9 cellular contexts compared by ENCODE assay signal in genomic region chr1:9687876-9688582, GRCh38. TPM values are rescaled to one million over a fixed set of nuclear protein-coding genes. Genes with fewer than 3 reads are reported as not detected.
DNase-seq lines count a peak whose midpoint lies in the region; ATAC-seq, FAIRE-seq and TF ChIP-seq lines count a peak whose summit lies in the region.
"Had no signal": no experiment of that assay in that cellular context is flagged by ENCODE, and none has a peak within 500 bp of the region (broad histone marks: within the 10 kb centered on the region; RNA-seq: fewer than 3 reads in every experiment).

No MANE protein-coding gene starts in this region.

- H3K4me2 ChIP-seq in MM.1S (ENCODE audit: low read depth, low read length) = peak overlapping the region; percentile 92
- H3K4me2 ChIP-seq in K562 (ENCODE audit: insufficient read depth, low read length) = peak overlapping the region; percentile 90

- TF ChIP-seq EP300 in K562 (IDR thresholded peaks at IDR 0.05; ENCODE audit: low read length) = no peak

- H3K79me2 ChIP-seq in MM.1S (ENCODE audit: low read length) (no peaks in the 10 kb centered on the region), K562 (ENCODE audit: control insufficient read depth, insufficient read depth, low read length) (peaks cover 12% of the 10 kb centered on the region; the same call in 2 of the 3 replicates)

- no peak for FAIRE-seq in K562 (lab: Jason Lieb, UNC)
- FAIRE-seq: A204.1 had no signal

- H3K9me2 ChIP-seq in MM.1S (replicated peaks; ENCODE audit: insufficient read depth, low read length) = no peaks in the 10 kb centered on the region

- H3K9me3 ChIP-seq in MM.1S (replicated peaks; ENCODE audit: insufficient read depth, low read length) = no peaks in the 10 kb centered on the region
- H3K9me3 ChIP-seq in K562 (replicated peaks; ENCODE audit: control insufficient read depth, insufficient read depth, low read depth, low read length) = no peaks in the 10 kb centered on the region
- no peaks in the 10 kb centered on the region for H3K9me3 ChIP-seq in thymus (ENCODE audit: control insufficient read depth)

- intact Hi-C loops in K562 (cut with micrococcal nuclease) = loop anchor here (5.0 kb wide), 1 partner anchor 61 kb away; no protein-coding TSS in a partner anchor

- TF ChIP-seq RAD21 in K562 (CRISPR knock-in tag; conservative IDR thresholded peaks at IDR 0.05 in 1 of 2, IDR thresholded peaks at IDR 0.05 in 1 of 2) = no peak

- H3K4me1 ChIP-seq in MM.1S (ENCODE audit: low read length) (peaks cover 3% of the 10 kb centered on the region; the same call in 1 of the 2 replicates), K562 (replicated peaks in 1 of 2; ENCODE audit: control insufficient read depth in 2 of 2, insufficient read depth in 2 of 2, low read length in 2 of 2) (peaks cover 31 to 39% of the 10 kb centered on the region in 2 experiments), thymus (ENCODE audit: control insufficient read depth, insufficient read depth, low read length) (peaks cover 31% of the 10 kb centered on the region)

- no TSS peak for BruUV-seq in K562 (replicated peaks; lab: Mats Ljungman, UMichigan)

- H3K36me3 ChIP-seq in MM.1S (replicated peaks; ENCODE audit: insufficient read depth, low read length) (no peaks in the 10 kb centered on the region), K562 (ENCODE audit: control insufficient read depth, insufficient read depth, low read length) (peaks cover 6% of the 10 kb centered on the region; the same call in 2 of the 3 replicates), thymus (ENCODE audit: control insufficient read depth, insufficient read depth) (peaks cover 2% of the 10 kb centered on the region)

- DNase-seq in DMS153 treated with DMSO at 0.1 percent for 48 hours (lab: John Stamatoyannopoulos, UW; ENCODE audit: unreplicated experiment) (peak; percentile 51), DMS153 (lab: John Stamatoyannopoulos, UW) (no peak), MM.1S (peak; percentile 8), K562 (ENCODE audit: extremely low read depth in 1 of 4, low spot score in 3 of 4) (peak; percentile 33 to 53 (median 40)), kidney tubule cell (ENCODE audit: low spot score) (peak; percentile 58), NCI-H2029 treated with DMSO at 0.1 percent for 48 hours (lab: John Stamatoyannopoulos, UW) (no peak), NCI-H2029 (lab: John Stamatoyannopoulos, UW) (no peak)

- peaks cover 9% of the 10 kb centered on the region for H3F3A ChIP-seq in MM.1S (ENCODE audit: insufficient read depth, low read length)

- H3K27me3 ChIP-seq in MM.1S (replicated peaks; ENCODE audit: insufficient read depth, low read length) (peaks cover 82% of the 10 kb centered on the region), K562 (ENCODE audit: control insufficient read depth in 2 of 2, insufficient read depth in 2 of 2, low read length in 2 of 2) (no peaks in the 10 kb centered on the region), thymus (ENCODE audit: control insufficient read depth, insufficient read depth) (no peaks in the 10 kb centered on the region)

- no peak overlapping the region for H3K9ac ChIP-seq in MM.1S (ENCODE audit: low read length)
- H3K9ac ChIP-seq in K562 (ENCODE audit: insufficient read depth in 1 of 2, low read depth in 2 of 2, low read length in 2 of 2) = peak overlapping the region; percentile 78 to 94

- WGBS in K562 (ENCODE audit: insufficient coverage, low coverage, missing lambda C conversion rate) = 22% methylated on average over 33 of the region's 34 CpGs
- whole genome bisulfite sequencing in thymus = 52% methylated on average over 34 of the region's 34 CpGs

- peak overlapping the region; percentile 72 for H2AFZ ChIP-seq in MM.1S (ENCODE audit: low read length)
- H2AFZ ChIP-seq in K562 (ENCODE audit: low read depth, low read length) = peak overlapping the region; percentile 98

- no peak for TF ChIP-seq CTCF in MM.1S (IDR thresholded peaks at IDR 0.05; ENCODE audit: low read length)
- TF ChIP-seq CTCF in K562 (IDR thresholded peaks at IDR 0.05 in 2 of 3, conservative IDR thresholded peaks at IDR 0.05 in 1 of 3; ENCODE audit: insufficient read depth in 2 of 3, low read depth in 1 of 3, low read length in 3 of 3) = no peak

- H3K4me3 ChIP-seq in MM.1S (ENCODE audit: low read length) (peak overlapping the region; percentile 67), K562 (peak overlapping the region; percentile 73), thymus (ENCODE audit: low read length) (peak overlapping the region; percentile 63)

- no peaks in the 10 kb centered on the region for H3K9me1 ChIP-seq in K562 (ENCODE audit: control insufficient read depth, insufficient read depth, low read length)

- POLR2A ChIA-PET in K562 (lab: Yijun Ruan, JAX) = interaction anchor here (0.5 to 1.7 kb wide), 6 partner anchors 11 to 98 kb away, joined by 3 to 8 read pairs (median 4); no protein-coding TSS in a partner anchor

- in situ Hi-C loops in K562 (cut with MboI) = no loop called here

- TF ChIP-seq POLR2A in K562 (conservative IDR thresholded peaks at IDR 0.05) = no peak

- CTCF ChIA-PET in K562 (lab: Yijun Ruan, JAX; ENCODE audit: low intra/inter-chr PET ratio) = interaction anchor here (0.6 to 1.7 kb wide), 2 partner anchors 14 to 61 kb away, joined by 3 to 10 read pairs; no protein-coding TSS in a partner anchor

- H4K20me1 ChIP-seq in MM.1S (ENCODE audit: insufficient read depth, low read length) (no peaks in the 10 kb centered on the region), K562 (replicated peaks; ENCODE audit: control insufficient read depth, insufficient read depth, low read length) (no peaks in the 10 kb centered on the region)

- H3K27ac ChIP-seq in MM.1S (ENCODE audit: low read length) (no peak overlapping the region), K562 (ENCODE audit: extremely low read depth, low read depth, low read length) (peak overlapping the region; percentile 70; the same call in 2 of the 3 replicates), thymus (ENCODE audit: low read depth) (no peak overlapping the region)

- peak; percentile 38 for ATAC-seq in K562

TF ChIP-seq in K562, 482 proteins besides CTCF, POLR2A, EP300 and RAD21 (continues in another document):
- TF ChIP-seq FOXA3 (CRISPR knock-in tag; conservative IDR thresholded peaks at IDR 0.05 in 1 of 2, IDR thresholded peaks at IDR 0.05 in 1 of 2) (0 out of 4 replicates have a peak, but pooled peaks of 1 of the 2 experiments have one; percentile 49), MITF (IDR thresholded peaks at IDR 0.05) (no peak), RNF2 (IDR thresholded peaks at IDR 0.05) (no peak), NFYB (IDR thresholded peaks at IDR 0.05; ENCODE audit: extremely low read depth, insufficient read length) (no peak)

RNA-seq across cellular contexts. Expression of gene PIK3CD, which starts 36.5 kb away (rescaled TPM):
- total RNA-seq in K562 (2011; cell fraction: chromatin; rRNA removed; ENCODE audit: low replicate concordance) = 17.5 and 44.3 TPM in 2 replicates
- total RNA-seq in K562 (2011; cell fraction: nucleolus; rRNA removed) = 32.4 and 33.3 TPM in 2 replicates
- 16.6 and 20.1 TPM in 2 replicates for total RNA-seq in K562 (2011; cell fraction: nucleoplasm; rRNA removed)
- total RNA-seq in K562 (2014; rRNA removed) (7.4 and 15.2 TPM in 2 replicates), K562 (2014; rRNA removed; fragmentation: Illumina TruSeq; extraction: Trizol) (4.4 and 5.1 TPM in 2 replicates), K562 (2015; rRNA removed; fragmentation: Illumina TruSeq; extraction: Trizol) (7.2 and 8.2 TPM in 2 replicates), K562 (2021) (19.5 and 20.8 TPM in 2 replicates)
- polyA plus RNA-seq in K562 (2011; rRNA removed) (5.6 and 14.8 TPM in 2 replicates), K562 (2014; fragmentation: Illumina TruSeq; extraction: Trizol) (9.5 and 12.5 TPM in 2 replicates), K562 (2014; fragmentation: Nextera tagmentation; extraction: Ambion mirVana) (1 to 10 TPM; 1.8 to 2.0 TPM), K562 (2014; rRNA removed) (10.8 and 11.1 TPM in 2 replicates), thymus (30.4 TPM)
- 8.3 and 11.4 TPM in 2 replicates for polyA plus RNA-seq in K562 (2011; cell fraction: cytosol; rRNA removed)
- 24.4 and 38.0 TPM in 2 replicates for polyA plus RNA-seq in K562 (2011; cell fraction: nucleus; rRNA removed)
- 11.3 and 21.5 TPM in 2 replicates for polyA plus RNA-seq in K562 (2012)
- polyA minus RNA-seq in K562 (2011; rRNA and poly(A)+ RNA removed) = 5.2 and 8.9 TPM in 2 replicates
- 7.1 and 15.0 TPM in 2 replicates for polyA minus RNA-seq in K562 (2011; cell fraction: cytosol; rRNA and poly(A)+ RNA removed)
- 12.5 and 24.8 TPM in 2 replicates for polyA minus RNA-seq in K562 (2011; cell fraction: nucleus; rRNA and poly(A)+ RNA removed)

Comparison
In these comparisons a context has a peak if more than half of its experiments do, and no peak if none do; other contexts are left out.
1. DNase-seq: peak in DMS153 treated with DMSO at 0.1 percent for 48 hours (single experiment), MM.1S (single experiment), K562 (4 of 4) and kidney tubule cell (single experiment); none in DMS153 (single experiment), NCI-H2029 treated with DMSO at 0.1 percent for 48 hours (single experiment) and NCI-H2029 (single experiment).
2. Peak in every context shown above with its lines, with median percentiles within 50 percentile points of each other: H3K4me3 ChIP-seq.